In the genomic region with DNA sequence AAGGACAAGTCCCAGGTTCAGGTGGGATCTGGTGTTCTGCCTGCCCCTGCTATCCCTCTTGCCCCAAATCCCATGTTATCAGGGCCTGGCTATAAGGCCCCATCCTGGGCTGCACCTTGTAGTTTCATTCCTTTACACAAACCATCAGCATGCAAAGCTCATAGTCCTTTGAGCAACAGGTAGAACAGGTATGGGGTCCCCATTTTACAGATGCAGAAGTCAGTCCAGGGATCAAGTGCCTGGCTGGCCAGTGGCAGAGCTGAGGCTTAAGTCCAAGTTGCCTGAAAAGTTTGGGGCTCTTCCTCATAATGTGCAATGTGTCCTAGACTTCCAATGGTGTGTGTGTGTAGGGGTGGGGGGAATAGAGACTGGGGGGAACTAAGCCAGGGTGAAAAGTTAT, we compare ENCODE assay signal across 23 cellular contexts. TPM values are rescaled to one million over a fixed set of nuclear protein-coding genes. Genes with fewer than 3 reads are reported as not detected.
DNase-seq lines count a peak whose midpoint lies in the region; ATAC-seq and TF ChIP-seq lines count a peak whose summit lies in the region.
"Had no signal": no experiment of that assay in that cellular context is flagged by ENCODE, and none has a peak within 500 bp of the region (broad histone marks: within the 10 kb centered on the region; RNA-seq: fewer than 3 reads in every experiment).

No MANE protein-coding gene starts in this region.

- no peaks in the 10 kb centered on the region for H3K27me3 Mint-ChIP-seq in endodermal cell (ENCODE audit: insufficient read depth)
- H3K27me3 Mint-ChIP-seq: CD4-positive, alpha-beta T cell had no signal

- H3K9me3 ChIP-seq in cardiac muscle cell (ENCODE audit: low read depth) (no peaks in the 10 kb centered on the region), endodermal cell (ENCODE audit: control insufficient read depth, low read length) (no peaks in the 10 kb centered on the region), muscle layer of colon (ENCODE audit: low read length) (no peaks in the 10 kb centered on the region), stomach (no peaks in the 10 kb centered on the region), SJCRH30 (replicated peaks) (no peaks in the 10 kb centered on the region)
- H3K9me3 ChIP-seq: BE2C had no signal

- H3K27me3 ChIP-seq in cardiac muscle cell (no peaks in the 10 kb centered on the region), endodermal cell (ENCODE audit: control insufficient read depth, insufficient read depth, low read length, poor library complexity, severe bottlenecking) (no peaks in the 10 kb centered on the region), muscle layer of colon (ENCODE audit: control insufficient read depth in 1 of 2, insufficient read depth in 2 of 2, low read length in 2 of 2) (no peaks in the 10 kb centered on the region), stomach (no peaks in the 10 kb centered on the region), SJCRH30 (no peaks in the 10 kb centered on the region)
- H3K27me3 ChIP-seq: BE2C had no signal

- DNase-seq in cardiac muscle cell (ENCODE audit: low read depth in 1 of 2, low spot score in 1 of 2) (no peak), cardiac septum (ENCODE audit: low spot score) (no peak), endodermal cell (no peak), stomach (no peak), SJCRH30 (no peak)
- DNase-seq in stimulated activated CD4-positive, alpha-beta T cell treated with anti-CD3 and anti-CD28 coated beads, Interleukin-4, amount 100 ng/mL, for 24 hours: no peak
- DNase-seq: BE2C; CD4-positive, alpha-beta T cell; DMS53; KBM-7; MV-4-11; NCI-H1417 treated with DMSO at 0.1 percent for 48 hours; NCI-H1930; NCI-H2171; NCI-H446; NCI-H69; NK-92 treated with Interleukin-12 subunit alpha and Interleukin-12 subunit beta, amount 100 ng/mL, for 24 hours had no signal

- peak overlapping the region; percentile 61 for H3K27ac Mint-ChIP-seq in endodermal cell
- H3K27ac Mint-ChIP-seq: CD4-positive, alpha-beta T cell had no signal

- H3K4me1 ChIP-seq in cardiac muscle cell (ENCODE audit: low read depth) (peaks cover 59% of the 10 kb centered on the region), endodermal cell (ENCODE audit: control insufficient read depth, insufficient read depth, low read length) (no peaks in the 10 kb centered on the region), muscle layer of colon (ENCODE audit: insufficient read depth, low read length) (peaks cover 46% of the 10 kb centered on the region), stomach (peaks cover 0 to 18% (median 2%) of the 10 kb centered on the region in 4 donors), SJCRH30 (no peaks in the 10 kb centered on the region)
- H3K4me1 ChIP-seq: BE2C had no signal

- TF ChIP-seq CTCF in cardiac muscle cell (IDR thresholded peaks at IDR 0.05; ENCODE audit: low read depth, low read length) (no peak), endodermal cell (conservative IDR thresholded peaks at IDR 0.05) (no peak), stomach (IDR thresholded peaks at IDR 0.05) (no peak)

- H3K4me3 ChIP-seq in cardiac muscle cell: no peak overlapping the region
- H3K4me3 ChIP-seq in endodermal cell (ENCODE audit: low read length): no peak overlapping the region
- no peak overlapping the region for H3K4me3 ChIP-seq in muscle layer of colon (ENCODE audit: low read depth in 1 of 2, low read length in 2 of 2)
- no peak overlapping the region for H3K4me3 ChIP-seq in stomach
- H3K4me3 ChIP-seq in SJCRH30: no peak overlapping the region

- H3K36me3 Mint-ChIP-seq in endodermal cell (ENCODE audit: low read depth): peaks cover 25% of the 10 kb centered on the region

- no peak for TF ChIP-seq POLR2A in stomach (IDR thresholded peaks at IDR 0.05)

- ATAC-seq in HG03378 (IDR thresholded peaks at IDR 0.05; ENCODE audit: unreplicated experiment): no peak
- ATAC-seq: HCT116 had no signal

- peaks cover 32% of the 10 kb centered on the region for H3K4me1 Mint-ChIP-seq in endodermal cell

- H3K9ac ChIP-seq in endodermal cell (ENCODE audit: extremely low read depth, low read length, poor library complexity, severe bottlenecking): no peak overlapping the region
- peak overlapping the region; percentile 14 for H3K9ac ChIP-seq in muscle layer of colon (ENCODE audit: low read length)

- intact Hi-C loops in cardiac septum (cut with DNase I) (no loop called here), stomach (cut with DNase I; ENCODE audit: low total_unique reads) (no loop called here)

- TF ChIP-seq EP300 in stomach (IDR thresholded peaks at IDR 0.05): no peak

- H3K36me3 ChIP-seq in cardiac muscle cell (no peaks in the 10 kb centered on the region), endodermal cell (ENCODE audit: control insufficient read depth, insufficient read depth, low read length) (peaks cover 16% of the 10 kb centered on the region), muscle layer of colon (ENCODE audit: insufficient read depth, low read length) (no peaks in the 10 kb centered on the region), stomach (no peaks in the 10 kb centered on the region), SJCRH30 (no peaks in the 10 kb centered on the region)
- H3K36me3 ChIP-seq: BE2C had no signal

- H3K27ac ChIP-seq in cardiac muscle cell (peak overlapping the region; percentile 99), endodermal cell (ENCODE audit: low read depth, low read length) (no peak overlapping the region), muscle layer of colon (ENCODE audit: low read depth, low read length) (peak overlapping the region; percentile 80), stomach (peak overlapping the region in 3 of 5 donors; percentile 53 to 76 (median 63)), SJCRH30 (no peak overlapping the region)
- H3K27ac ChIP-seq: 22Rv1 had no signal

- H3K4me3 Mint-ChIP-seq in endodermal cell: no peak overlapping the region
- H3K4me3 Mint-ChIP-seq: CD4-positive, alpha-beta T cell had no signal

- H3K9me3 Mint-ChIP-seq in endodermal cell: no peaks in the 10 kb centered on the region
- H3K9me3 Mint-ChIP-seq: CD4-positive, alpha-beta T cell had no signal

RNA-seq across cellular contexts. Expression of a gene that starts 11.9 kb away (rescaled TPM):
- total RNA-seq in cardiac muscle cell (18.4 and 35.4 TPM in 2 replicates), cardiac septum (242 TPM), endodermal cell (100 to 1,000 TPM in 1 of 2 donors, 10 to 100 TPM in 1; 86.0 to 131 TPM), stomach (10 to 100 TPM in 1 of 5 donors, 1 to 10 TPM in 4; 2.3 to 38.8 (median 8.7) TPM)
- polyA plus RNA-seq in cardiac muscle cell (213 and 223 TPM in 2 replicates), stomach (10 to 100 TPM in 2 of 3 donors, 1 to 10 TPM in 1; 9.5 to 18.8 (median 17.0) TPM)
- 59.9 TPM for polyA plus RNA-seq in endodermal cell (2013, experiment 1 of 2)
- polyA plus RNA-seq in endodermal cell (2013, experiment 2 of 2): 49.6 TPM
- 0.06 and 0.08 TPM in 2 replicates for total RNA-seq in SJCRH30 (2014; rRNA removed; shearing (Covaris generic))
- total RNA-seq: CD4-positive, alpha-beta T cell; OCI-LY7; RPMI7951 had no signal

Comparison
In these comparisons a context has a peak if more than half of its experiments do, and no peak if none do; other contexts are left out.
1. H3K27ac ChIP-seq: peak in cardiac muscle cell (single experiment), muscle layer of colon (single experiment) and stomach (3 of 5); none in endodermal cell (single experiment) and SJCRH30 (single experiment).